In the genomic region with DNA sequence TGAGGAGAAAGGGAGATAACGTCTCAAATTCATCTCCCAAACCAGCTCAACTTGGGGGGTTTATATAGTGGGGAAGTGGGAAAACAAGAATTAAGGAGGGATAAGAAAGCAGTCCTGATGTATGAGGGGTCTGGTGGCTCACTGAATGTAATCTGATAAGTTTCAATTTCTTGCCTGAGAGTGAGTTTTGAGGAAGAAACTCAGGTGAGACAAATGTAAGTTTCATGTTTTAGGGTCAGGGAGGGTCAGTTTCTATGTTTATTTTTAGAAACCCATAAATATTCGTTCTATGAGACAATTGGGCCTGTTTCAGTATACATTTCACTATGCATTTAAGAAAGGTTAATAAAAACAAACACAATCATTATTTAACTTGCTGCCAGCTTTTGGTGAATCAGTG, we compare ENCODE assay signal across 13 cellular contexts.
DNase-seq lines count a peak whose midpoint lies in the region; ATAC-seq and TF ChIP-seq lines count a peak whose summit lies in the region.
"Had no signal": no experiment of that assay in that cellular context is flagged by ENCODE, and none has a peak within 500 bp of the region (broad histone marks: within the 10 kb centered on the region; RNA-seq: fewer than 3 reads in every experiment).

No MANE protein-coding gene starts in this region.

- H3K27me3 ChIP-seq in MM.1S (replicated peaks; ENCODE audit: insufficient read depth, low read length) (no peaks in the 10 kb centered on the region), breast epithelium (no peaks in the 10 kb centered on the region), gastroesophageal sphincter (no peaks in the 10 kb centered on the region)
- H3K27me3 ChIP-seq: heart left ventricle had no signal

- ATAC-seq in GM18508 (IDR thresholded peaks at IDR 0.05; ENCODE audit: insufficient read depth, unreplicated experiment), result peak; percentile 84
- peak; percentile 80 for ATAC-seq in GM21381 (IDR thresholded peaks at IDR 0.05; ENCODE audit: unreplicated experiment)
- ATAC-seq in HG02943 (IDR thresholded peaks at IDR 0.05; ENCODE audit: low read depth, unreplicated experiment), result peak; percentile 78
- no peak for ATAC-seq in HG03565 (IDR thresholded peaks at IDR 0.05; ENCODE audit: unreplicated experiment)
- ATAC-seq in gastroesophageal sphincter, result no peak
- ATAC-seq: heart left ventricle had no signal

- no peaks in the 10 kb centered on the region for H3K79me2 ChIP-seq in MM.1S (ENCODE audit: low read length)

- peak; percentile 58 for DNase-seq in MM.1S
- DNase-seq in head of caudate nucleus, result no peak
- no peak for DNase-seq in breast epithelium (ENCODE audit: low spot score in 2 of 2)
- DNase-seq: heart left ventricle; kidney glomerular epithelial cell; NCI-H2081 treated with DMSO at 0.1 percent for 48 hours; stimulated activated CD4-positive, alpha-beta T cell treated with anti-CD3 and anti-CD28 coated beads, Interleukin-2, amount 100 ng/mL, for 24 hours had no signal

- intact Hi-C loops in head of caudate nucleus (cut with DNase I), result no loop called here
- intact Hi-C loops in breast epithelium (cut with DNase I; ENCODE audit: low total_unique reads), result no loop called here

- TF ChIP-seq POLR2A in breast epithelium (IDR thresholded peaks at IDR 0.05), result no peak
- no peak for TF ChIP-seq POLR2A in gastroesophageal sphincter (IDR thresholded peaks at IDR 0.05)

- peak overlapping the region; percentile 35; the same call in 1 of the 2 replicates for H3K4me3 ChIP-seq in MM.1S (ENCODE audit: low read length)
- no peak overlapping the region for H3K4me3 ChIP-seq in breast epithelium
- H3K4me3 ChIP-seq in gastroesophageal sphincter, result no peak overlapping the region
- H3K4me3 ChIP-seq: heart left ventricle had no signal

- H3K27ac ChIP-seq in MM.1S (ENCODE audit: low read length) (peak overlapping the region; percentile 35; the same call in 1 of the 2 replicates), breast epithelium (no peak overlapping the region), gastroesophageal sphincter (no peak overlapping the region)
- H3K27ac ChIP-seq: epithelial cell of prostate, heart left ventricle had no signal

- TF ChIP-seq EP300 in gastroesophageal sphincter (IDR thresholded peaks at IDR 0.05), result no peak

- 52 to 71% methylated on average over 2 of the region's 2 CpGs for WGBS in gastroesophageal sphincter (ENCODE audit: low coverage in 1 of 2), 2 donors

- TF ChIP-seq CTCF in MM.1S (IDR thresholded peaks at IDR 0.05; ENCODE audit: low read length), result no peak
- TF ChIP-seq CTCF in breast epithelium (IDR thresholded peaks at IDR 0.05), result no peak
- no peak for TF ChIP-seq CTCF in gastroesophageal sphincter (IDR thresholded peaks at IDR 0.05)

- H3K4me1 ChIP-seq in MM.1S (ENCODE audit: low read length) (peaks cover 20% of the 10 kb centered on the region), breast epithelium (peaks cover 0 to 4% of the 10 kb centered on the region in 2 donors), gastroesophageal sphincter (no peaks in the 10 kb centered on the region)
- H3K4me1 ChIP-seq: heart left ventricle had no signal

- H3K36me3 ChIP-seq in MM.1S (replicated peaks; ENCODE audit: insufficient read depth, low read length) (no peaks in the 10 kb centered on the region), breast epithelium (no peaks in the 10 kb centered on the region), gastroesophageal sphincter (no peaks in the 10 kb centered on the region)
- H3K36me3 ChIP-seq: heart left ventricle had no signal

- H3F3A ChIP-seq in MM.1S (ENCODE audit: insufficient read depth, low read length), result peaks cover 11% of the 10 kb centered on the region; the same call in 1 of the 2 replicates

- no peaks in the 10 kb centered on the region for H3K9me3 ChIP-seq in MM.1S (replicated peaks; ENCODE audit: insufficient read depth, low read length)
- no peaks in the 10 kb centered on the region for H3K9me3 ChIP-seq in breast epithelium
- H3K9me3 ChIP-seq in gastroesophageal sphincter, result no peaks in the 10 kb centered on the region
- H3K9me3 ChIP-seq: heart left ventricle had no signal

- no peak overlapping the region; the same call in 1 of the 2 replicates for H3K9ac ChIP-seq in MM.1S (ENCODE audit: low read length)

- no peak overlapping the region for H2AFZ ChIP-seq in MM.1S (ENCODE audit: low read length)

- H3K9me2 ChIP-seq in MM.1S (replicated peaks; ENCODE audit: insufficient read depth, low read length), result no peaks in the 10 kb centered on the region

- H3K4me2 ChIP-seq in MM.1S (ENCODE audit: low read depth, low read length), result peak overlapping the region; percentile 78

- H4K20me1 ChIP-seq in MM.1S (ENCODE audit: insufficient read depth, low read length), result no peaks in the 10 kb centered on the region

Comparison
In these comparisons a context has a peak if more than half of its experiments do, and no peak if none do; other contexts are left out.
1. ATAC-seq: peak in GM18508 (single experiment), GM21381 (single experiment) and HG02943 (single experiment); none in HG03565 (single experiment) and gastroesophageal sphincter (single experiment).